Comparison of ENCODE assay signal across 30 cellular contexts in genomic region chr1:179866616-179867015, GRCh38.
"Had no signal": no experiment of that assay in that cellular context is flagged by ENCODE, and none has a peak within 500 bp of the region (broad histone marks: within the 10 kb centered on the region; RNA-seq: fewer than 3 reads in every experiment).

No MANE protein-coding gene starts in this region.

- H3K4me3 Mint-ChIP-seq: activated B cell treated with CpG ODN at 0.5 μM for 24 hours; activated CD8-positive, alpha-beta T cell treated with anti-CD3 and anti-CD28 coated beads for 36 hours; activated naive CD8-positive, alpha-beta T cell; activated T-cell treated with anti-CD3 and anti-CD28 coated beads, Interleukin-2, amount 50 U/mL, for 4 hours; activated T-helper 17 cell treated with anti-CD3 and anti-CD28 coated beads, Interleukin-2, amount 50 U/mL, for 72 hours; central memory CD8-positive, alpha-beta T cell; dendritic cell treated with granulocyte-macrophage colony-stimulating factor and Interleukin-4, amounts not matched to agents 40 ng/mL and 50 ng/mL, for 4 days; endodermal cell had no signal

- DNase-seq: activated B cell treated with CpG ODN at 0.5 μM for 24 hours; activated CD4-positive, alpha-beta T cell treated with anti-CD3 and anti-CD28 coated beads for 48 hours; activated CD4-positive, alpha-beta T cell treated with anti-CD3 and anti-CD28 coated beads, Interleukin-2, amount 50 U/mL, for 1 hour; activated CD4-positive, alpha-beta T cell treated with anti-CD3 and anti-CD28 coated beads, Interleukin-2, amount 50 U/mL, for 48 hours; activated CD8-positive, alpha-beta memory T cell treated with anti-CD3 and anti-CD28 coated beads for 24 hours; activated CD8-positive, alpha-beta T cell treated with anti-CD3 and anti-CD28 coated beads for 36 hours; activated effector memory CD4-positive, alpha-beta T cell treated with Interleukin-2 at 50 U/mL for 16 hours; activated gamma-delta T cell treated with Interleukin-2 at 50 U/mL for 16 hours; activated naive CD4-positive, alpha-beta T cell treated with anti-CD3 and anti-CD28 coated beads, Interleukin-2, amount 50 U/mL, for 16 hours; activated naive CD4-positive, alpha-beta T cell treated with Interleukin-2 at 50 U/mL for 16 hours; activated T-cell treated with anti-CD3 and anti-CD28 coated beads, Interleukin-2, amount 50 U/mL, for 4 hours; adrenal gland; amygdala; aorta; body of pancreas; dorsolateral prefrontal cortex; effector memory CD4-positive, alpha-beta T cell; endodermal cell; foreskin fibroblast; head of caudate nucleus; T-helper 9 cell; WERI-Rb-1 had no signal

- H3K4me3 ChIP-seq: adrenal gland, body of pancreas, cardiac muscle cell, coronary artery, dorsolateral prefrontal cortex had no signal

- H3K9me3 ChIP-seq: adrenal gland, body of pancreas had no signal

- H3K27me3 Mint-ChIP-seq: activated B cell treated with CpG ODN at 0.5 μM for 24 hours; activated CD8-positive, alpha-beta T cell treated with anti-CD3 and anti-CD28 coated beads for 36 hours; activated naive CD8-positive, alpha-beta T cell; activated T-helper 17 cell treated with anti-CD3 and anti-CD28 coated beads, Interleukin-2, amount 50 U/mL, for 72 hours; central memory CD8-positive, alpha-beta T cell; dendritic cell treated with granulocyte-macrophage colony-stimulating factor and Interleukin-4, amounts not matched to agents 40 ng/mL and 50 ng/mL, for 4 days had no signal

- H3K9me3 Mint-ChIP-seq: activated B cell treated with CpG ODN at 0.5 μM for 24 hours; activated CD8-positive, alpha-beta T cell treated with anti-CD3 and anti-CD28 coated beads for 36 hours; activated T-cell treated with anti-CD3 and anti-CD28 coated beads, Interleukin-2, amount 50 U/mL, for 4 hours; activated T-helper 17 cell treated with anti-CD3 and anti-CD28 coated beads, Interleukin-2, amount 50 U/mL, for 72 hours; central memory CD8-positive, alpha-beta T cell; dendritic cell treated with granulocyte-macrophage colony-stimulating factor and Interleukin-4, amounts not matched to agents 40 ng/mL and 50 ng/mL, for 4 days; endodermal cell had no signal

- ATAC-seq: activated CD4-positive, CD25-positive, alpha-beta regulatory T cell treated with anti-CD3 and anti-CD28 coated beads, Interleukin-2, amount 50 U/mL, for 24 hours; activated CD8-positive, alpha-beta T cell treated with anti-CD3 and anti-CD28 coated beads for 36 hours; activated T-cell treated with anti-CD3 and anti-CD28 coated beads, Interleukin-2, amount 50 U/mL, for 4 hours; activated T-helper 17 cell treated with anti-CD3 and anti-CD28 coated beads, Interleukin-2, amount 50 U/mL, for 72 hours; body of pancreas; esophagus mucosa had no signal

- H3K27ac ChIP-seq: adrenal gland, body of pancreas, cardiac muscle cell, coronary artery, dorsolateral prefrontal cortex, WERI-Rb-1 had no signal

- H3K27me3 ChIP-seq: adrenal gland, body of pancreas, cardiac muscle cell, dorsolateral prefrontal cortex had no signal

- H3K27ac Mint-ChIP-seq: activated B cell treated with CpG ODN at 0.5 μM for 24 hours; activated CD8-positive, alpha-beta T cell treated with anti-CD3 and anti-CD28 coated beads for 36 hours; activated naive CD8-positive, alpha-beta T cell; activated T-helper 17 cell treated with anti-CD3 and anti-CD28 coated beads, Interleukin-2, amount 50 U/mL, for 72 hours; dendritic cell treated with granulocyte-macrophage colony-stimulating factor and Interleukin-4, amounts not matched to agents 40 ng/mL and 50 ng/mL, for 4 days; endodermal cell had no signal
